ENCODE assay signal across 10 cellular contexts in the genomic region with DNA sequence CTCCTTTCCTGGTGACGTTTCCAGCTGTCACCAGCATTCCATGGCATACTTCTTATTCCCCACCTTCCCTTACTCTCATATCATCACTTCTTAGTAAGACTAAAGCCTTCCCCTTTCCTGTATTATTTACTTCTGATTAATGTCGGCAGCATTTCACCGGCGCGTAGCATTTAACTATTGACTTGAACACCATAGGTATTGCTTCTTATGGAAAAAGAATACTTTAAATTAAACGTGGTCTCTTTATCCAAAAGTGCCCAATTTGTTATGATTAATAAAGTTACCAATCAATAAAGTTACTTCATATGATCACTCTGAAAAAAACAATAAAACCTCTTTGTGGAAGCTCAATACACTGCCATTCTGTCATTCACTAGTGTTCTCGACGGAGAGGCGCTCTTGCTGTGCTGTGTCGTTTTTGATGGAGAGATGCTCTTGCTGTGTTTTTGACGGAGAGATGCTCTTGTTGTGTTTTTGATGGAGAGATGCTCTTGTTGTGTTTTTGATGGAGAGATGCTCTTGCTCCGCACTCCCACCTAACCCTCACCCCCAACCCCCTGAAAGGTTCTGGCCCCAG.
A peak's percentile ranks its signal among the peaks of the same experiment; 100 is the strongest.
DNase-seq lines count a peak whose midpoint lies in the region; ATAC-seq and TF ChIP-seq lines count a peak whose summit lies in the region.
"Had no signal": no experiment of that assay in that cellular context is flagged by ENCODE, and none has a peak within 500 bp of the region (broad histone marks: within the 10 kb centered on the region; RNA-seq: fewer than 3 reads in every experiment).

No MANE protein-coding gene starts in this region.

- H3K36me3 ChIP-seq in OCI-LY1 (ENCODE audit: insufficient read depth, low read length): no peaks in the 10 kb centered on the region
- no peaks in the 10 kb centered on the region for H3K36me3 ChIP-seq in effector memory CD4-positive, alpha-beta T cell (ENCODE audit: control insufficient read depth, insufficient read depth, low read length)
- no peaks in the 10 kb centered on the region for H3K36me3 ChIP-seq in osteoblast (ENCODE audit: insufficient read depth, low read length)
- H3K36me3 ChIP-seq: adrenal gland had no signal

- H3K9ac ChIP-seq in OCI-LY1 (ENCODE audit: low read length): no peak overlapping the region

- H3K4me1 ChIP-seq in OCI-LY1 (ENCODE audit: insufficient read depth, low read length, severe bottlenecking) (peaks cover 6% of the 10 kb centered on the region), osteoblast (ENCODE audit: insufficient read depth, low read length) (peaks cover 23% of the 10 kb centered on the region)
- no peaks in the 10 kb centered on the region for H3K4me1 ChIP-seq in effector memory CD4-positive, alpha-beta T cell (ENCODE audit: control insufficient read depth, insufficient read depth, low read length, poor library complexity, severe bottlenecking)

- H3K9me3 Mint-ChIP-seq in CD14-positive monocyte: peaks cover 0 to 3% (median 0%) of the 10 kb centered on the region in 7 donors
- H3K9me3 Mint-ChIP-seq: neural crest cell had no signal

- peaks cover 4% of the 10 kb centered on the region; the same call in 1 of the 2 replicates for H3K27me3 ChIP-seq in OCI-LY1 (ENCODE audit: insufficient read depth, low read length)
- H3K27me3 ChIP-seq in effector memory CD4-positive, alpha-beta T cell (replicated peaks; ENCODE audit: control insufficient read depth, insufficient read depth, low read length, poor library complexity, severe bottlenecking): no peaks in the 10 kb centered on the region
- H3K27me3 ChIP-seq in osteoblast (ENCODE audit: insufficient read depth, low read length): no peaks in the 10 kb centered on the region
- H3K27me3 ChIP-seq: adrenal gland had no signal

- no peak for DNase-seq in CD14-positive monocyte (ENCODE audit: low spot score)
- DNase-seq in effector memory CD4-positive, alpha-beta T cell: no peak
- peak; percentile 30 for DNase-seq in osteoblast (ENCODE audit: insufficient read length, low spot score, missing footprints)
- no peak for DNase-seq in iPS-NIHi11 (ENCODE audit: low spot score)
- no peak for DNase-seq in stimulated activated naive CD4-positive, alpha-beta T cell treated with Interleukin-2 at 50 U/mL for 16 hours (lab: John Stamatoyannopoulos, UW)

- H3K27me3 Mint-ChIP-seq in CD14-positive monocyte (ENCODE audit: low read depth in 3 of 3): peaks cover 0 to 5% (median 0%) of the 10 kb centered on the region in 3 donors

- H3K4me3 ChIP-seq in OCI-LY1 (ENCODE audit: low read depth, low read length, poor library complexity, severe bottlenecking): no peak overlapping the region
- peak overlapping the region; percentile 31 for H3K4me3 ChIP-seq in effector memory CD4-positive, alpha-beta T cell (ENCODE audit: insufficient read depth, low read depth, low read length, poor library complexity, severe bottlenecking)
- peak overlapping the region; percentile 60 for H3K4me3 ChIP-seq in osteoblast (ENCODE audit: insufficient read depth, low read length)

- peaks cover 64% of the 10 kb centered on the region for H3K4me1 Mint-ChIP-seq in CD14-positive monocyte

- no peak for ATAC-seq in activated CD4-positive, CD25-positive, alpha-beta regulatory T cell treated with anti-CD3 and anti-CD28 coated beads, Interleukin-2, amount 50 U/mL, for 24 hours
- ATAC-seq in HG02610 (IDR thresholded peaks at IDR 0.05; ENCODE audit: unreplicated experiment): no peak

- H3K79me2 ChIP-seq in OCI-LY1 (ENCODE audit: insufficient read depth, low read length): no peaks in the 10 kb centered on the region
- H3K79me2 ChIP-seq in osteoblast (ENCODE audit: insufficient read depth, low read length): no peaks in the 10 kb centered on the region

- H3K27ac ChIP-seq in OCI-LY1 (ENCODE audit: low read depth, low read length, poor library complexity, severe bottlenecking): no peak overlapping the region
- H3K27ac ChIP-seq in effector memory CD4-positive, alpha-beta T cell (ENCODE audit: insufficient read depth, low read length, poor library complexity, severe bottlenecking): no peak overlapping the region
- H3K27ac ChIP-seq in osteoblast (ENCODE audit: low read depth, low read length): no peak overlapping the region
- H3K27ac ChIP-seq: adrenal gland had no signal

- TF ChIP-seq CTCF in CD14-positive monocyte (IDR thresholded peaks at IDR 0.05) (no peak), OCI-LY1 (IDR thresholded peaks at IDR 0.05; ENCODE audit: low read length) (no peak), osteoblast (IDR thresholded peaks at IDR 0.05; ENCODE audit: extremely low read depth, low read depth, low read length) (no peak)

- H3K4me3 Mint-ChIP-seq in CD14-positive monocyte: peak overlapping the region; percentile 63 to 83
- H3K4me3 Mint-ChIP-seq: neural crest cell had no signal

- intact Hi-C loops in CD14-positive monocyte (cut with micrococcal nuclease): loop anchor here (2.0 to 10.0 kb wide), 5 partner anchors 101 to 423 kb away; no protein-coding TSS in a partner anchor

- H3K9me3 ChIP-seq in OCI-LY1 (ENCODE audit: low read length): no peaks in the 10 kb centered on the region
- H3K9me3 ChIP-seq in effector memory CD4-positive, alpha-beta T cell (ENCODE audit: control insufficient read depth, low read length): no peaks in the 10 kb centered on the region
- no peaks in the 10 kb centered on the region for H3K9me3 ChIP-seq in osteoblast (ENCODE audit: low read depth, low read length)
- H3K9me3 ChIP-seq: adrenal gland had no signal

- peaks cover 0 to 2% of the 10 kb centered on the region in 2 donors for H3K36me3 Mint-ChIP-seq in CD14-positive monocyte

- H3K4me2 ChIP-seq in OCI-LY1 (ENCODE audit: low read length) (peak overlapping the region; percentile 21; the same call in 1 of the 2 replicates), osteoblast (ENCODE audit: insufficient read depth, low read length) (peak overlapping the region; percentile 77)

- H2AFZ ChIP-seq in OCI-LY1 (ENCODE audit: low read length) (no peak overlapping the region), osteoblast (ENCODE audit: low read length) (peak overlapping the region; percentile 31)

- H4K20me1 ChIP-seq in OCI-LY1 (ENCODE audit: insufficient read depth, low read length) (no peaks in the 10 kb centered on the region), osteoblast (ENCODE audit: insufficient read depth, low read length) (no peaks in the 10 kb centered on the region)

- no peaks in the 10 kb centered on the region for H3K9me2 ChIP-seq in OCI-LY1 (ENCODE audit: low read depth, low read length)

- H3K27ac Mint-ChIP-seq in CD14-positive monocyte: peak overlapping the region in 5 of 7 donors; percentile 69 to 86 (median 81)

- no peaks in the 10 kb centered on the region for H3F3A ChIP-seq in OCI-LY1 (ENCODE audit: insufficient read depth, low read length)
